11 cellular contexts compared by ENCODE assay signal in genomic region chr19:6275170-6275744, GRCh38. TPM values are rescaled to one million over a fixed set of nuclear protein-coding genes. Genes with fewer than 3 reads are reported as not detected.
DNase-seq lines count a peak whose midpoint lies in the region; ATAC-seq, FAIRE-seq and TF ChIP-seq lines count a peak whose summit lies in the region.
"Had no signal": no experiment of that assay in that cellular context is flagged by ENCODE, and none has a peak within 500 bp of the region (broad histone marks: within the 10 kb centered on the region; RNA-seq: fewer than 3 reads in every experiment).

No MANE protein-coding gene starts in this region.

- H2BK120ac ChIP-seq in mesendoderm (ENCODE audit: low read depth, low read length), result no peak overlapping the region

- no peak overlapping the region for H2AK5ac ChIP-seq in mesendoderm (ENCODE audit: low read length)

- H2BK15ac ChIP-seq in mesendoderm (replicated peaks; ENCODE audit: low read depth), result no peak overlapping the region

- CTCF ChIA-PET in K562 (lab: Yijun Ruan, JAX; ENCODE audit: low intra/inter-chr PET ratio), result no interaction called here

- H2AFZ ChIP-seq in K562 (ENCODE audit: low read depth, low read length), result no peak overlapping the region

- H3K18ac ChIP-seq in mesendoderm (ENCODE audit: low read length), result no peak overlapping the region

- H3K27ac ChIP-seq in K562 (ENCODE audit: extremely low read depth, low read depth, low read length) (peak overlapping the region; percentile 4; the same call in 1 of the 3 replicates), mesendoderm (ENCODE audit: low read depth, low read length) (no peak overlapping the region), subcutaneous abdominal adipose tissue (ENCODE audit: low read depth, low read length) (peak overlapping the region; percentile 88)
- H3K27ac ChIP-seq: KMS-11 had no signal

- H3K27me3 ChIP-seq in K562 (ENCODE audit: control insufficient read depth in 2 of 2, insufficient read depth in 2 of 2, low read length in 2 of 2) (no peaks in the 10 kb centered on the region), mesendoderm (ENCODE audit: insufficient read depth, low read length, poor library complexity) (no peaks in the 10 kb centered on the region), subcutaneous abdominal adipose tissue (ENCODE audit: control insufficient read depth in 5 of 5, insufficient read depth in 4 of 5, low read length in 5 of 5) (no peaks in the 10 kb centered on the region)

- H3K79me2 ChIP-seq in K562 (ENCODE audit: control insufficient read depth, insufficient read depth, low read length) (peaks cover 92% of the 10 kb centered on the region), mesendoderm (ENCODE audit: control insufficient read depth, insufficient read depth, low read length) (peaks cover 88% of the 10 kb centered on the region)

- no peak for TF ChIP-seq CTCF in K562 (IDR thresholded peaks at IDR 0.05 in 2 of 3, conservative IDR thresholded peaks at IDR 0.05 in 1 of 3; ENCODE audit: insufficient read depth in 2 of 3, low read depth in 1 of 3, low read length in 3 of 3)

- no peak for ATAC-seq in K562

- H3K4ac ChIP-seq in mesendoderm (ENCODE audit: low read depth, low read length), result no peak overlapping the region

- H3K36me3 ChIP-seq in K562 (ENCODE audit: control insufficient read depth, insufficient read depth, low read length), result peaks cover 37% of the 10 kb centered on the region; the same call in 2 of the 3 replicates
- H3K36me3 ChIP-seq in mesendoderm (ENCODE audit: control insufficient read depth, insufficient read depth, low read length), result peaks cover under 1% of the 10 kb centered on the region
- peaks cover 0 to 6% (median 3%) of the 10 kb centered on the region in 5 donors for H3K36me3 ChIP-seq in subcutaneous abdominal adipose tissue (ENCODE audit: control insufficient read depth in 5 of 5, insufficient read depth in 5 of 5, low read length in 5 of 5)

- no peak overlapping the region for H4K8ac ChIP-seq in mesendoderm (ENCODE audit: low read depth, low read length)

- H3K4me3 ChIP-seq in K562 (no peak overlapping the region), mesendoderm (ENCODE audit: low read length) (no peak overlapping the region), subcutaneous abdominal adipose tissue (ENCODE audit: low read depth in 1 of 5, low read length in 5 of 5) (no peak overlapping the region)

- peak overlapping the region; percentile 86 for H3K4me2 ChIP-seq in K562 (ENCODE audit: insufficient read depth, low read length)
- no peak overlapping the region for H3K4me2 ChIP-seq in mesendoderm (ENCODE audit: low read length)
- H3K4me2 ChIP-seq: KMS-11 had no signal

- no TSS peak for BruUV-seq in K562 (replicated peaks; lab: Mats Ljungman, UMichigan)

- no peak overlapping the region for H3K9ac ChIP-seq in K562 (ENCODE audit: insufficient read depth in 1 of 2, low read depth in 2 of 2, low read length in 2 of 2)
- H3K9ac ChIP-seq in mesendoderm (ENCODE audit: low read length), result no peak overlapping the region
- H3K9ac ChIP-seq in subcutaneous abdominal adipose tissue (ENCODE audit: low read length in 5 of 5), result peak overlapping the region in 1 of 5 donors; percentile 75
- H3K9ac ChIP-seq: KMS-11 had no signal

- DNase-seq in KBM-7 (peak; percentile 37), K562 (ENCODE audit: extremely low read depth in 1 of 4, low spot score in 3 of 4) (peak in 1 of 4 experiments; percentile 6), mesendoderm (no peak), H4 (ENCODE audit: low spot score) (no peak)
- DNase-seq in activated CD4-positive, alpha-beta T cell treated with anti-CD3 and anti-CD28 coated beads for 1 hour, result no peak
- no peak for DNase-seq in stimulated activated CD8-positive, alpha-beta memory T cell treated with anti-CD3 and anti-CD28 coated beads, Interleukin-4, amount 100 ng/mL, for 48 hours
- DNase-seq: activated CD4-positive, alpha-beta T cell treated with anti-CD3 and anti-CD28 coated beads for 48 hours; islet precursor cell; NCI-H2171 had no signal

- no peak for FAIRE-seq in K562 (lab: Jason Lieb, UNC)

- H4K5ac ChIP-seq in mesendoderm (ENCODE audit: low read length), result no peak overlapping the region

- intact Hi-C loops in K562 (cut with micrococcal nuclease), result no loop called here

- TF ChIP-seq EP300 in K562 (IDR thresholded peaks at IDR 0.05; ENCODE audit: low read length), result no peak

- no peak for TF ChIP-seq RAD21 in K562 (CRISPR knock-in tag; conservative IDR thresholded peaks at IDR 0.05 in 1 of 2, IDR thresholded peaks at IDR 0.05 in 1 of 2)

- TF ChIP-seq POLR2A in K562 (conservative IDR thresholded peaks at IDR 0.05), result no peak

- H3K56ac ChIP-seq in mesendoderm (ENCODE audit: low read length), result peak overlapping the region; percentile 0

- POLR2A ChIA-PET in K562 (lab: Yijun Ruan, JAX), result interaction anchor here (0.6 to 1.1 kb wide), 3 partner anchors 15 to 380 kb away, joined by 3 to 4 read pairs (median 3); no protein-coding TSS in a partner anchor

- in situ Hi-C loops in KBM-7 (cut with MboI; ENCODE audit: low pct_unique_long_range_greater_than_20kb, low sequenced_read_pairs) (no loop called here), K562 (cut with MboI) (no loop called here)

- H3K79me1 ChIP-seq in mesendoderm (ENCODE audit: low read length), result peaks cover 54% of the 10 kb centered on the region

- H3K23ac ChIP-seq in mesendoderm (ENCODE audit: low read length), result peak overlapping the region; percentile 45

- H3K9me3 ChIP-seq in K562 (replicated peaks; ENCODE audit: control insufficient read depth, insufficient read depth, low read depth, low read length), result no peaks in the 10 kb centered on the region
- H3K9me3 ChIP-seq in subcutaneous abdominal adipose tissue (ENCODE audit: control insufficient read depth in 5 of 5, low read length in 5 of 5), result no peaks in the 10 kb centered on the region

- peaks cover 40% of the 10 kb centered on the region; the same call in 1 of the 2 replicates for H4K20me1 ChIP-seq in K562 (replicated peaks; ENCODE audit: control insufficient read depth, insufficient read depth, low read length)

- peaks cover 5% of the 10 kb centered on the region for H3K9me1 ChIP-seq in K562 (ENCODE audit: control insufficient read depth, insufficient read depth, low read length)

- no peak overlapping the region for H2BK5ac ChIP-seq in mesendoderm (ENCODE audit: low read length)

- H3K4me1 ChIP-seq in K562 (replicated peaks in 1 of 2; ENCODE audit: control insufficient read depth in 2 of 2, insufficient read depth in 2 of 2, low read length in 2 of 2), result peaks cover 78 to 86% of the 10 kb centered on the region in 2 experiments
- H3K4me1 ChIP-seq in mesendoderm (ENCODE audit: control insufficient read depth, low read depth, low read length), result peaks cover 19% of the 10 kb centered on the region
- peaks cover 20 to 90% (median 89%) of the 10 kb centered on the region in 5 donors for H3K4me1 ChIP-seq in subcutaneous abdominal adipose tissue (ENCODE audit: control insufficient read depth in 5 of 5, insufficient read depth in 5 of 5, low read length in 5 of 5)

- WGBS in K562 (ENCODE audit: insufficient coverage, low coverage, missing lambda C conversion rate), result 73% methylated on average over 18 of the region's 18 CpGs
- no CpG with 5 or more reads among the region's 18 CpGs for WGBS in mesendoderm (ENCODE audit: extremely low coverage, insufficient coverage, low lambda C conversion rate)

RNA-seq across cellular contexts. Expression of gene MLLT1, which starts 4.5 kb away (rescaled TPM):
- total RNA-seq in K562 (2011; cell fraction: chromatin; rRNA removed; ENCODE audit: low replicate concordance), result 19.8 and 49.9 TPM in 2 replicates
- 31.4 and 31.6 TPM in 2 replicates for total RNA-seq in K562 (2011; cell fraction: nucleolus; rRNA removed)
- total RNA-seq in K562 (2011; cell fraction: nucleoplasm; rRNA removed), result 16.6 and 20.8 TPM in 2 replicates
- 15.4 and 20.0 TPM in 2 replicates for total RNA-seq in K562 (2014; rRNA removed)
- 4.2 and 5.0 TPM in 2 replicates for total RNA-seq in K562 (2014; rRNA removed; fragmentation: Illumina TruSeq; extraction: Trizol)
- total RNA-seq in K562 (2015; rRNA removed; fragmentation: Illumina TruSeq; extraction: Trizol), result 16.1 and 16.7 TPM in 2 replicates
- 63.5 and 67.6 TPM in 2 replicates for total RNA-seq in K562 (2021)
- 9.4 and 16.8 TPM in 2 replicates for polyA plus RNA-seq in K562 (2011; rRNA removed)
- 12.6 and 29.0 TPM in 2 replicates for polyA plus RNA-seq in K562 (2011; cell fraction: cytosol; rRNA removed)
- 37.6 and 84.7 TPM in 2 replicates for polyA plus RNA-seq in K562 (2011; cell fraction: nucleus; rRNA removed)
- polyA plus RNA-seq in K562 (2012), result 36.7 and 56.3 TPM in 2 replicates
- polyA plus RNA-seq in K562 (2014; fragmentation: Illumina TruSeq; extraction: Trizol), result 20.0 and 33.6 TPM in 2 replicates
- under 1 TPM; 0.23 to 0.35 TPM for polyA plus RNA-seq in K562 (2014; fragmentation: Nextera tagmentation; extraction: Ambion mirVana)
- 25.1 and 31.8 TPM in 2 replicates for polyA plus RNA-seq in K562 (2014; rRNA removed)
- 4.5 and 7.6 TPM in 2 replicates for polyA minus RNA-seq in K562 (2011; rRNA and poly(A)+ RNA removed)
- 38.5 and 38.8 TPM in 2 replicates for polyA minus RNA-seq in K562 (2011; cell fraction: cytosol; rRNA and poly(A)+ RNA removed)
- 9.6 and 11.2 TPM in 2 replicates for polyA minus RNA-seq in K562 (2011; cell fraction: nucleus; rRNA and poly(A)+ RNA removed)
- polyA plus RNA-seq in mesendoderm (2013, experiment 1 of 2), result 28.4 TPM
- polyA plus RNA-seq in mesendoderm (2013, experiment 2 of 2), result 27.7 TPM
- total RNA-seq in H4 (2014; rRNA removed; shearing (Covaris generic)), result 8.1 and 9.6 TPM in 2 replicates

RNA-seq across cellular contexts. Expression of gene ACER1, which starts 58.2 kb away (rescaled TPM):
- total RNA-seq in K562 (2011; cell fraction: chromatin; rRNA removed; ENCODE audit: low replicate concordance), result not detected in 2 replicates
- total RNA-seq in K562 (2011; cell fraction: nucleolus; rRNA removed), result not detected in 2 replicates
- total RNA-seq in K562 (2011; cell fraction: nucleoplasm; rRNA removed), result not detected in 2 replicates
- total RNA-seq in K562 (2014; rRNA removed), result not detected in 2 replicates
- not detected in 2 replicates for total RNA-seq in K562 (2014; rRNA removed; fragmentation: Illumina TruSeq; extraction: Trizol)
- not detected in 2 replicates for total RNA-seq in K562 (2015; rRNA removed; fragmentation: Illumina TruSeq; extraction: Trizol)
- not detected in 2 replicates for total RNA-seq in K562 (2021)
- polyA plus RNA-seq in K562 (2011; rRNA removed), result not detected in 2 replicates
- polyA plus RNA-seq in K562 (2011; cell fraction: cytosol; rRNA removed), result not detected in 2 replicates
- polyA plus RNA-seq in K562 (2011; cell fraction: nucleus; rRNA removed), result not detected in 2 replicates
- not detected in 2 replicates for polyA plus RNA-seq in K562 (2012)
- not detected in 2 replicates for polyA plus RNA-seq in K562 (2014; fragmentation: Illumina TruSeq; extraction: Trizol)
- not detected for polyA plus RNA-seq in K562 (2014; fragmentation: Nextera tagmentation; extraction: Ambion mirVana)
- not detected in 2 replicates for polyA plus RNA-seq in K562 (2014; rRNA removed)
- not detected in 2 replicates for polyA minus RNA-seq in K562 (2011; rRNA and poly(A)+ RNA removed)
- polyA minus RNA-seq in K562 (2011; cell fraction: cytosol; rRNA and poly(A)+ RNA removed), result not detected in 2 replicates
- not detected in 2 replicates for polyA minus RNA-seq in K562 (2011; cell fraction: nucleus; rRNA and poly(A)+ RNA removed)
- polyA plus RNA-seq in mesendoderm (2013, experiment 1 of 2), result not detected
- polyA plus RNA-seq in mesendoderm (2013, experiment 2 of 2), result not detected
- not detected in 2 replicates for total RNA-seq in H4 (2014; rRNA removed; shearing (Covaris generic))
